ENCODE assay signal across 12 cellular contexts in genomic region chr11:118142809-118143208, GRCh38. TPM values are rescaled to one million over a fixed set of nuclear protein-coding genes. Genes with fewer than 3 reads are reported as not detected.
DNase-seq lines count a peak whose midpoint lies in the region; ATAC-seq, FAIRE-seq and TF ChIP-seq lines count a peak whose summit lies in the region.
"Had no signal": no experiment of that assay in that cellular context is flagged by ENCODE, and none has a peak within 500 bp of the region (broad histone marks: within the 10 kb centered on the region; RNA-seq: fewer than 3 reads in every experiment).

No MANE protein-coding gene starts in this region.

- no peaks in the 10 kb centered on the region for H3K4me1 ChIP-seq in astrocyte (ENCODE audit: insufficient read depth, low read length)
- H3K4me1 ChIP-seq: pancreas had no signal

- H3K4me3 Mint-ChIP-seq in astrocyte (ENCODE audit: unreplicated experiment): no peak overlapping the region

- H3K27ac ChIP-seq in astrocyte (ENCODE audit: low read depth, low read length): no peak overlapping the region
- H3K27ac ChIP-seq: esophagus squamous epithelium, pancreas, upper lobe of left lung had no signal

- intact Hi-C loops in posterior vena cava (cut with DNase I): loop anchor here (10.0 kb wide), 1 partner anchor 212 kb away; the partner anchor contains the start of gene UBE4A (in 2 of the 2)

- peaks cover 2% of the 10 kb centered on the region for H3K4me1 Mint-ChIP-seq in astrocyte (ENCODE audit: low read depth, unreplicated experiment)

- peak overlapping the region; percentile 28 for H3K27ac Mint-ChIP-seq in astrocyte (ENCODE audit: unreplicated experiment)

- H3K27me3 Mint-ChIP-seq in astrocyte (ENCODE audit: low read depth, unreplicated experiment): peaks cover 72% of the 10 kb centered on the region

- H3K79me2 ChIP-seq in astrocyte (ENCODE audit: insufficient read depth, low read length): no peaks in the 10 kb centered on the region

- FAIRE-seq in astrocyte (lab: Jason Lieb, UNC): no peak
- FAIRE-seq: pancreas had no signal

- no peak overlapping the region for H3K9ac ChIP-seq in astrocyte (ENCODE audit: low read length)

- no peak for ATAC-seq in HG02970 (IDR thresholded peaks at IDR 0.05; ENCODE audit: low FRiP score, unreplicated experiment)
- ATAC-seq: pancreas had no signal

- H3K36me3 Mint-ChIP-seq in astrocyte (ENCODE audit: low read depth, unreplicated experiment): no peaks in the 10 kb centered on the region

- H3K9me3 ChIP-seq in astrocyte (ENCODE audit: insufficient read depth, low read depth, low read length): no peaks in the 10 kb centered on the region
- H3K9me3 ChIP-seq: esophagus squamous epithelium, pancreas, upper lobe of left lung had no signal

- no peak for TF ChIP-seq CTCF in astrocyte (IDR thresholded peaks at IDR 0.05; ENCODE audit: insufficient read depth, low read depth, low read length)

- no peak overlapping the region for H2AFZ ChIP-seq in astrocyte (ENCODE audit: low read depth, low read length)

- peak; percentile 30 for DNase-seq in activated CD4-positive, alpha-beta T cell treated with anti-CD3 and anti-CD28 coated beads for 48 hours
- DNase-seq in activated CD4-positive, alpha-beta T cell treated with anti-CD3 and anti-CD28 coated beads for 1 hour: no peak
- DNase-seq in NCI-H146 (lab: John Stamatoyannopoulos, UW) (peak; percentile 25), astrocyte (ENCODE audit: low read depth) (no peak), posterior vena cava (ENCODE audit: low spot score) (peak; percentile 82), hippocampal formation (lab: John Stamatoyannopoulos, UW) (no peak), T1000 (lab: John Stamatoyannopoulos, UW) (no peak)
- DNase-seq: esophagus squamous epithelium, pancreas had no signal

- no peaks in the 10 kb centered on the region for H4K20me1 ChIP-seq in astrocyte (ENCODE audit: insufficient read depth, low read length)

- H3K4me2 ChIP-seq in astrocyte (ENCODE audit: low read length): no peak overlapping the region

- no peak overlapping the region for H3K4me3 ChIP-seq in astrocyte (ENCODE audit: insufficient read depth, low read depth, low read length)
- H3K4me3 ChIP-seq: esophagus squamous epithelium, pancreas, upper lobe of left lung had no signal

- H3K9me3 Mint-ChIP-seq in astrocyte (ENCODE audit: unreplicated experiment): no peaks in the 10 kb centered on the region

- no peaks in the 10 kb centered on the region for H3K36me3 ChIP-seq in astrocyte (ENCODE audit: insufficient read depth, low read length)
- H3K36me3 ChIP-seq: esophagus squamous epithelium, pancreas, upper lobe of left lung had no signal

- H3K27me3 ChIP-seq in astrocyte (ENCODE audit: insufficient read depth, low read length): peaks cover 30% of the 10 kb centered on the region
- H3K27me3 ChIP-seq: pancreas had no signal

RNA-seq across cellular contexts. Expression of gene SCN4B, which starts 9.8 kb away (rescaled TPM):
- total RNA-seq in astrocyte (0.31 and 0.89 TPM in 2 replicates), posterior vena cava (1 to 10 TPM; 3.5 to 9.8 TPM)
- total RNA-seq: RPMI7951 had no signal

RNA-seq across cellular contexts. Expression of gene SCN2B, which starts 33.6 kb away (rescaled TPM):
- total RNA-seq in astrocyte: 0.18 and 0.29 TPM in 2 replicates
- total RNA-seq in posterior vena cava: 1 to 10 TPM in 1 of 2 donors, under 1 TPM in 1; 0.14 to 1.4 TPM
- total RNA-seq: RPMI7951 had no signal

RNA-seq across cellular contexts. Expression of gene SMIM35, which starts 56.0 kb away (rescaled TPM):
- not detected in 2 replicates for total RNA-seq in astrocyte
- total RNA-seq in posterior vena cava: not detected
- total RNA-seq: esophagus squamous epithelium, pancreas, RPMI7951, upper lobe of left lung had no signal

Comparison
In these comparisons a context has a peak if more than half of its experiments do, and no peak if none do; other contexts are left out.
1. DNase-seq: peak in activated CD4-positive, alpha-beta T cell treated with anti-CD3 and anti-CD28 coated beads for 48 hours (single experiment), NCI-H146 (single experiment) and posterior vena cava (single experiment); none in activated CD4-positive, alpha-beta T cell treated with anti-CD3 and anti-CD28 coated beads for 1 hour (single experiment), astrocyte (single experiment), hippocampal formation (0 of 2) and T1000 (single experiment).